15 cellular contexts compared by ENCODE assay signal in genomic region chr12:28569698-28570411, GRCh38.
A peak's percentile ranks its signal among the peaks of the same experiment; 100 is the strongest.
DNase-seq lines count a peak whose midpoint lies in the region; ATAC-seq, FAIRE-seq and TF ChIP-seq lines count a peak whose summit lies in the region.
"Had no signal": no experiment of that assay in that cellular context is flagged by ENCODE, and none has a peak within 500 bp of the region (broad histone marks: within the 10 kb centered on the region; RNA-seq: fewer than 3 reads in every experiment).

No MANE protein-coding gene starts in this region.

- ATAC-seq in activated CD4-positive, CD25-positive, alpha-beta regulatory T cell treated with anti-CD3 and anti-CD28 coated beads, Interleukin-2, amount 50 U/mL, for 24 hours = peak; percentile 63 to 71
- ATAC-seq in K562 = no peak; the same call in 2 of the 3 replicates
- ATAC-seq: HepG2, Panc1 had no signal

- TF ChIP-seq POLR2A in K562 (conservative IDR thresholded peaks at IDR 0.05) = no peak

- no peak for DNase-seq in activated CD4-positive, CD25-positive, alpha-beta regulatory T cell treated with anti-CD3 and anti-CD28 coated beads, Interleukin-2, amount 50 U/mL, for 72 hours
- peak in 2 of 4 experiments; percentile 6 to 7 for DNase-seq in K562 (ENCODE audit: extremely low read depth in 1 of 4, low spot score in 3 of 4)
- peak; percentile 27 for DNase-seq in hepatic stellate cell (ENCODE audit: low spot score)
- DNase-seq in type B pancreatic cell (ENCODE audit: extremely low spot score, unreplicated experiment) = no peak
- DNase-seq in HUDEP-2 (lab: John Stamatoyannopoulos, UW; ENCODE audit: unreplicated experiment in 76 of 76) = no peak
- DNase-seq in NCI-H2196 treated with DMSO at 0.1 percent for 48 hours (lab: John Stamatoyannopoulos, UW; ENCODE audit: unreplicated experiment) = no peak
- no peak for DNase-seq in NCI-H526 (lab: John Stamatoyannopoulos, UW)
- DNase-seq: activated CD4-positive, alpha-beta T cell treated with anti-CD3 and anti-CD28 coated beads, Interleukin-2, amount 50 U/mL, for 48 hours; stimulated activated CD4-positive, alpha-beta T cell treated with anti-CD3 and anti-CD28 coated beads, Interleukin-2, amount 100 ng/mL, for 48 hours had no signal

- H3K4me3 ChIP-seq in K562 = no peak overlapping the region

- CTCF ChIA-PET in K562 (lab: Yijun Ruan, JAX; ENCODE audit: low intra/inter-chr PET ratio) = no interaction called here

- in situ Hi-C loops in K562 (cut with MboI) = no loop called here

- peaks cover 8% of the 10 kb centered on the region for H3K9me3 Mint-ChIP-seq in type B pancreatic cell
- H3K9me3 Mint-ChIP-seq: memory B cell had no signal

- H3K4me3 Mint-ChIP-seq in type B pancreatic cell = peak overlapping the region; percentile 20
- H3K4me3 Mint-ChIP-seq: memory B cell had no signal

- H3K4me1 ChIP-seq in K562 (replicated peaks in 1 of 2; ENCODE audit: control insufficient read depth in 2 of 2, insufficient read depth in 2 of 2, low read length in 2 of 2) = no peaks in the 10 kb centered on the region; a peak in 1 of 5 replicates

- H3K27ac Mint-ChIP-seq in type B pancreatic cell = peak overlapping the region; percentile 79
- H3K27ac Mint-ChIP-seq: memory B cell had no signal

- H2AFZ ChIP-seq in K562 (ENCODE audit: low read depth, low read length) = no peak overlapping the region

- H3K4me1 Mint-ChIP-seq in type B pancreatic cell (ENCODE audit: unreplicated experiment) = peaks cover 4% of the 10 kb centered on the region
- H3K4me1 Mint-ChIP-seq: memory B cell had no signal

- H3K79me2 ChIP-seq in K562 (ENCODE audit: control insufficient read depth, insufficient read depth, low read length) = no peaks in the 10 kb centered on the region

- POLR2A ChIA-PET in K562 (lab: Yijun Ruan, JAX) = interaction anchor here (1.0 kb wide), 1 partner anchor 15 kb away, joined by 3 read pairs; no protein-coding TSS in a partner anchor

- TF ChIP-seq CTCF in K562 (IDR thresholded peaks at IDR 0.05 in 2 of 3, conservative IDR thresholded peaks at IDR 0.05 in 1 of 3; ENCODE audit: insufficient read depth in 2 of 3, low read depth in 1 of 3, low read length in 3 of 3) = no peak
- TF ChIP-seq CTCF in type B pancreatic cell (conservative IDR thresholded peaks at IDR 0.05) = no peak

- H3K4me2 ChIP-seq in K562 (ENCODE audit: insufficient read depth, low read length) = no peak overlapping the region

- H3K36me3 Mint-ChIP-seq in type B pancreatic cell = peaks cover 22% of the 10 kb centered on the region

- H4K20me1 ChIP-seq in K562 (replicated peaks; ENCODE audit: control insufficient read depth, insufficient read depth, low read length) = no peaks in the 10 kb centered on the region

- 33% methylated on average over 3 of the region's 3 CpGs for WGBS in K562 (ENCODE audit: insufficient coverage, low coverage, missing lambda C conversion rate)

- TF ChIP-seq RAD21 in K562 (CRISPR knock-in tag; conservative IDR thresholded peaks at IDR 0.05 in 1 of 2, IDR thresholded peaks at IDR 0.05 in 1 of 2) = no peak

- H3K9me3 ChIP-seq in K562 (replicated peaks; ENCODE audit: control insufficient read depth, insufficient read depth, low read depth, low read length) = no peaks in the 10 kb centered on the region

- no TSS peak for BruUV-seq in K562 (replicated peaks; lab: Mats Ljungman, UMichigan)

- no peak for TF ChIP-seq EP300 in K562 (IDR thresholded peaks at IDR 0.05; ENCODE audit: low read length)

- no peaks in the 10 kb centered on the region for H3K9me1 ChIP-seq in K562 (ENCODE audit: control insufficient read depth, insufficient read depth, low read length)

- H3K9ac ChIP-seq in K562 (ENCODE audit: insufficient read depth in 1 of 2, low read depth in 2 of 2, low read length in 2 of 2) = no peak overlapping the region

- H3K27ac ChIP-seq in K562 (ENCODE audit: extremely low read depth, low read depth, low read length) = no peak overlapping the region

- no peak for FAIRE-seq in K562 (lab: Jason Lieb, UNC)
- FAIRE-seq: colon, H54, HepG2 had no signal

- no peaks in the 10 kb centered on the region for H3K27me3 Mint-ChIP-seq in type B pancreatic cell
- H3K27me3 Mint-ChIP-seq: memory B cell had no signal

- intact Hi-C loops in K562 (cut with micrococcal nuclease) = no loop called here

- H3K27me3 ChIP-seq in K562 (ENCODE audit: control insufficient read depth in 2 of 2, insufficient read depth in 2 of 2, low read length in 2 of 2) = no peaks in the 10 kb centered on the region

- no peaks in the 10 kb centered on the region for H3K36me3 ChIP-seq in K562 (ENCODE audit: control insufficient read depth, insufficient read depth, low read length)

TF ChIP-seq in K562, 482 proteins besides CTCF, POLR2A, EP300 and RAD21 (continues in another document):
- no peak for TF ChIP-seq NCOA1 (IDR thresholded peaks at IDR 0.05; ENCODE audit: low read depth)
- TF ChIP-seq FOSL1 (tag; conservative IDR thresholded peaks at IDR 0.05) = peak; percentile 60
- no peak for TF ChIP-seq TCF7L2 (IDR thresholded peaks at IDR 0.05; ENCODE audit: low read depth, low read length)
- no peak for TF ChIP-seq AFF1 (IDR thresholded peaks at IDR 0.05; ENCODE audit: low read depth in 1 of 2, partially characterized antibody in 2 of 2)
- TF ChIP-seq TEAD4 (IDR thresholded peaks at IDR 0.05; ENCODE audit: low read length) = no peak
- no peak for TF ChIP-seq TEAD4 (CRISPR knock-in tag; IDR thresholded peaks at IDR 0.05; ENCODE audit: borderline replicate concordance)
- TF ChIP-seq GTF2A2 (tag; IDR thresholded peaks at IDR 0.05) = no peak
- TF ChIP-seq ZBTB17 (CRISPR knock-in tag; IDR thresholded peaks at IDR 0.05) = no peak
- TF ChIP-seq ZNF280A (IDR thresholded peaks at IDR 0.05; ENCODE audit: low read depth, partially characterized antibody) = no peak
- no peak for TF ChIP-seq HDGF (IDR thresholded peaks at IDR 0.05)
- TF ChIP-seq VEZF1 (CRISPR knock-in tag; IDR thresholded peaks at IDR 0.05) = no peak
- no peak for TF ChIP-seq E2F3 (CRISPR knock-in tag; IDR thresholded peaks at IDR 0.05)
- no peak for TF ChIP-seq ZNF717 (CRISPR knock-in tag; IDR thresholded peaks at IDR 0.05)
- no peak for TF ChIP-seq KLF6 (CRISPR knock-in tag; IDR thresholded peaks at IDR 0.05; ENCODE audit: borderline replicate concordance)
